28 cellular contexts compared by ENCODE assay signal in the genomic region with DNA sequence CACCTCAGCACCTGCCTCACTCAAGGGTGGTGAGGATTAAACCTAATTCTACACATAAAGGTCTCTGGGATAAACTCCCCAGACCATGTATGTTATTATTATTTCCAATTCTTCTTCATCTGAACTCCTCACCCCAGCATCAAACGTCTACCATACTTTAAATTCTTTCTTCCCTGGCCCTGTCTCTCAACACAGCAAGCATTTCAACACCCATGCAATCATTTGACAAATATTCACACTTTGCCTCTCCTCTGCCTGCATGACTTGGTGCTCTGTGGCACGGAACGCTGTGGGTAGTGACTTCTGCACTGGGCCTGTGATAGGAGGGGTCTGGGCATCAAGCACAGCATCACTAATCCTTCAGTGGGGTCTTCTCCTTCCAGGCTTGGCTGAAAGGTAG.
DNase-seq lines count a peak whose midpoint lies in the region; ATAC-seq and TF ChIP-seq lines count a peak whose summit lies in the region.
"Had no signal": no experiment of that assay in that cellular context is flagged by ENCODE, and none has a peak within 500 bp of the region (broad histone marks: within the 10 kb centered on the region; RNA-seq: fewer than 3 reads in every experiment).

No MANE protein-coding gene starts in this region.

- peak overlapping the region; percentile 38 for H3K27ac Mint-ChIP-seq in chondrocyte (ENCODE audit: unreplicated experiment)
- no peak overlapping the region for H3K27ac Mint-ChIP-seq in activated T-helper 2 cell treated with anti-CD3 and anti-CD28 coated beads, Interferon-gamma antibody, Interleukin-2, Interleukin-4, amounts not matched to agents 10 μg/mL and 5 μg/mL and 100 μg/mL, durations not matched to agents 14 hours and 24 hours and 36 hours
- H3K27ac Mint-ChIP-seq: activated naive CD8-positive, alpha-beta T cell; activated T-helper 17 cell treated with anti-CD3 and anti-CD28 coated beads, Interleukin-2, amount 50 U/mL, for 72 hours; brain; effector memory CD8-positive, alpha-beta T cell had no signal

- H2AFZ ChIP-seq in IMR-90 (replicated peaks; ENCODE audit: low read length, poor library complexity) = no peak overlapping the region

- peak overlapping the region; percentile 79 for H2BK120ac ChIP-seq in IMR-90 (ENCODE audit: low read depth, low read length)

- H3K27ac ChIP-seq in IMR-90 (ENCODE audit: insufficient read depth, low read length) = peak overlapping the region; percentile 41; the same call in 1 of the 2 replicates
- H3K27ac ChIP-seq: coronary artery, neutrophil, RWPE1, upper lobe of right lung, WERI-Rb-1 had no signal

- no peaks in the 10 kb centered on the region for H3K9me3 ChIP-seq in IMR-90 (ENCODE audit: control insufficient read depth, insufficient read depth, low read length)
- H3K9me3 ChIP-seq: neutrophil, SK-N-SH, upper lobe of right lung had no signal

- no peaks in the 10 kb centered on the region for H3K27me3 ChIP-seq in IMR-90 (ENCODE audit: control insufficient read depth, insufficient read depth, low read length)
- H3K27me3 ChIP-seq: neutrophil, upper lobe of right lung had no signal

- peak overlapping the region; percentile 45; the same call in 1 of the 2 replicates for H3K23ac ChIP-seq in IMR-90 (ENCODE audit: low read depth, low read length)

- TF ChIP-seq CTCF in AG04449 (IDR thresholded peaks at IDR 0.05; ENCODE audit: insufficient read depth, low read length, missing control alignments) = no peak
- TF ChIP-seq CTCF in IMR-90 (conservative IDR thresholded peaks at IDR 0.05; ENCODE audit: low read depth, low read length) = no peak
- no peak for TF ChIP-seq CTCF in chondrocyte (IDR thresholded peaks at IDR 0.05)

- ATAC-seq in IMR-90 (ENCODE audit: low read depth) (peak; percentile 38), HG02588 (IDR thresholded peaks at IDR 0.05; ENCODE audit: unreplicated experiment) (no peak)
- ATAC-seq: activated T-helper 17 cell treated with anti-CD3 and anti-CD28 coated beads, Interleukin-2, amount 50 U/mL, for 72 hours; effector memory CD8-positive, alpha-beta T cell; esophagus mucosa; GM12878; HepG2; upper lobe of right lung had no signal

- H3K4me3 Mint-ChIP-seq in chondrocyte (ENCODE audit: unreplicated experiment) = peak overlapping the region; percentile 0
- no peak overlapping the region for H3K4me3 Mint-ChIP-seq in activated T-helper 2 cell treated with anti-CD3 and anti-CD28 coated beads, Interferon-gamma antibody, Interleukin-2, Interleukin-4, amounts not matched to agents 10 μg/mL and 5 μg/mL and 100 μg/mL, durations not matched to agents 14 hours and 24 hours and 36 hours (ENCODE audit: low read depth)
- H3K4me3 Mint-ChIP-seq: activated naive CD8-positive, alpha-beta T cell; activated T-helper 17 cell treated with anti-CD3 and anti-CD28 coated beads, Interleukin-2, amount 50 U/mL, for 72 hours; brain; effector memory CD8-positive, alpha-beta T cell had no signal

- H3K4me3 ChIP-seq in AG04449 (ENCODE audit: low read depth, low read length) = no peak overlapping the region
- H3K4me3 ChIP-seq in IMR-90 (ENCODE audit: insufficient read depth, low read depth, low read length) = no peak overlapping the region
- H3K4me3 ChIP-seq: coronary artery, GM12878, upper lobe of right lung had no signal

- H2AK9ac ChIP-seq in IMR-90 (replicated peaks; ENCODE audit: low read depth, low read length, poor library complexity) = no peak overlapping the region

- CTCF ChIA-PET in AG04449 (lab: Yijun Ruan, JAX) = interaction anchor here (0.8 to 10.2 kb wide), 7 partner anchors 10 to 1171 kb away, joined by 3 to 110 read pairs (median 4); a partner anchor contains a TSS
- CTCF ChIA-PET in IMR-90 (lab: Yijun Ruan, JAX) = interaction anchor here (2.2 kb wide), 1 partner anchor 88 kb away, joined by 11 read pairs; no protein-coding TSS in a partner anchor

- no peaks in the 10 kb centered on the region for H3K36me3 Mint-ChIP-seq in chondrocyte (ENCODE audit: low read depth)
- no peaks in the 10 kb centered on the region for H3K36me3 Mint-ChIP-seq in activated T-helper 2 cell treated with anti-CD3 and anti-CD28 coated beads, Interferon-gamma antibody, Interleukin-2, Interleukin-4, amounts not matched to agents 10 μg/mL and 5 μg/mL and 100 μg/mL, durations not matched to agents 14 hours and 24 hours and 36 hours (ENCODE audit: low read depth)
- H3K36me3 Mint-ChIP-seq: activated naive CD8-positive, alpha-beta T cell; brain had no signal

- intact Hi-C loops in IMR-90 (cut with micrococcal nuclease) = loop anchor here (5.0 kb wide), 2 partner anchors 56 to 76 kb away; no protein-coding TSS in a partner anchor
- intact Hi-C loops in activated T-helper 2 cell treated with anti-CD3 and anti-CD28 coated beads, Interferon-gamma antibody, Interleukin-2, Interleukin-4, amounts not matched to agents 10 μg/mL and 5 μg/mL and 100 μg/mL, durations not matched to agents 14 hours and 24 hours and 36 hours (cut with micrococcal nuclease) = no loop called here

- H4K8ac ChIP-seq in IMR-90 (ENCODE audit: low read depth in 2 of 2, low read length in 2 of 2) = peak overlapping the region; percentile 12 to 56; a peak in 3 of 4 replicates

- 0 out of 2 replicates have a peak overlapping the region, but pooled peaks have one; percentile 17 for H3K4me2 ChIP-seq in IMR-90 (ENCODE audit: low read depth, low read length)
- H3K4me2 ChIP-seq: SK-N-SH had no signal

- H3K4me1 ChIP-seq in IMR-90 (ENCODE audit: control insufficient read depth, insufficient read depth, low read length) = peaks cover 27% of the 10 kb centered on the region
- H3K4me1 ChIP-seq: upper lobe of right lung had no signal

- no peaks in the 10 kb centered on the region for H3K79me1 ChIP-seq in IMR-90 (ENCODE audit: low read depth in 1 of 2, low read length in 2 of 2)

- peak overlapping the region; percentile 73 for H3K4ac ChIP-seq in IMR-90 (ENCODE audit: low read depth, low read length)

- DNase-seq in AG04449 (ENCODE audit: low read depth, low spot score) = peak; percentile 53
- DNase-seq in IMR-90 = peak; percentile 25
- DNase-seq in chondrocyte (ENCODE audit: low spot score) = no peak
- DNase-seq in kidney glomerular epithelial cell (lab: John Stamatoyannopoulos, UW) = peak; percentile 57
- no peak for DNase-seq in amniotic stem cell (lab: John Stamatoyannopoulos, UW)
- DNase-seq in HuH-7.5 (ENCODE audit: low spot score) = no peak
- DNase-seq in activated T-helper 2 cell treated with anti-CD3 and anti-CD28 coated beads, Interferon-gamma antibody, Interleukin-2, Interleukin-4, amounts not matched to agents 10 μg/mL and 5 μg/mL and 100 μg/mL, durations not matched to agents 14 hours and 24 hours and 36 hours (ENCODE audit: low spot score) = no peak
- DNase-seq: 8988T; activated CD4-positive, alpha-beta T cell treated with anti-CD3 and anti-CD28 coated beads, Interleukin-2, amount 50 U/mL, for 1 hour; effector memory CD8-positive, alpha-beta T cell; H7; mammary epithelial cell; NCI-H2029 treated with DMSO at 0.1 percent for 48 hours; NCI-H2227 treated with DMSO at 0.1 percent for 48 hours; SK-N-SH; substantia nigra; upper lobe of right lung; WERI-Rb-1 had no signal

- no peaks in the 10 kb centered on the region for H3K27me3 Mint-ChIP-seq in chondrocyte (ENCODE audit: low read depth)
- no peaks in the 10 kb centered on the region for H3K27me3 Mint-ChIP-seq in activated T-helper 2 cell treated with anti-CD3 and anti-CD28 coated beads, Interferon-gamma antibody, Interleukin-2, Interleukin-4, amounts not matched to agents 10 μg/mL and 5 μg/mL and 100 μg/mL, durations not matched to agents 14 hours and 24 hours and 36 hours (ENCODE audit: low read depth)

- peaks cover 16% of the 10 kb centered on the region for H3K9me1 ChIP-seq in IMR-90 (ENCODE audit: insufficient read depth, low read length)

- H3K4me1 Mint-ChIP-seq in chondrocyte (ENCODE audit: low read depth) = peaks cover 58% of the 10 kb centered on the region
- no peaks in the 10 kb centered on the region for H3K4me1 Mint-ChIP-seq in activated T-helper 2 cell treated with anti-CD3 and anti-CD28 coated beads, Interferon-gamma antibody, Interleukin-2, Interleukin-4, amounts not matched to agents 10 μg/mL and 5 μg/mL and 100 μg/mL, durations not matched to agents 14 hours and 24 hours and 36 hours (ENCODE audit: low read depth)
- H3K4me1 Mint-ChIP-seq: activated T-helper 17 cell treated with anti-CD3 and anti-CD28 coated beads, Interleukin-2, amount 50 U/mL, for 72 hours had no signal

- H4K5ac ChIP-seq in IMR-90 (ENCODE audit: low read depth, low read length) = peak overlapping the region; percentile 77; the same call in 1 of the 2 replicates

- H4K91ac ChIP-seq in IMR-90 (ENCODE audit: insufficient read depth, low read depth, low read length) = peak overlapping the region; percentile 78

- peak overlapping the region; percentile 35 for H3K14ac ChIP-seq in IMR-90 (replicated peaks; ENCODE audit: low read depth, low read length)

- in situ Hi-C loops in IMR-90 (cut with MboI; ENCODE audit: low sequenced_read_pairs) = loop anchor here (5.0 kb wide), 1 partner anchor 91 kb away; no protein-coding TSS in a partner anchor

- H2BK20ac ChIP-seq in IMR-90 (ENCODE audit: low read depth, low read length) = peak overlapping the region; percentile 87

- peak overlapping the region; percentile 65 for H2BK5ac ChIP-seq in IMR-90 (ENCODE audit: low read depth, low read length, poor library complexity, severe bottlenecking)

- no TSS peak for BruUV-seq in IMR-90 (replicated peaks; lab: Mats Ljungman, UMichigan)

- H3K56ac ChIP-seq in IMR-90 (ENCODE audit: extremely low read depth, insufficient read depth, low read length) = no peak overlapping the region; the same call in 1 of the 2 replicates

- peak overlapping the region; percentile 85 for H2AK5ac ChIP-seq in IMR-90 (ENCODE audit: low read depth, low read length)

- no peak for TF ChIP-seq RAD21 in IMR-90 (IDR thresholded peaks at IDR 0.05; ENCODE audit: low read length)

- POLR2A ChIA-PET in AG04449 (lab: Yijun Ruan, JAX) (no interaction called here), IMR-90 (lab: Charles Lee; ENCODE audit: unreplicated experiment) (no interaction called here)

- no peak overlapping the region for H3K9ac ChIP-seq in IMR-90 (ENCODE audit: low read depth, low read length)
- H3K9ac ChIP-seq: SK-N-SH had no signal

- no peaks in the 10 kb centered on the region for H4K20me1 ChIP-seq in IMR-90 (ENCODE audit: insufficient read depth, low read length)

- WGBS in IMR-90 (ENCODE audit: extremely low coverage in 2 of 2, insufficient read length in 1 of 2), 2 experiments = 71% methylated on average over 1 of the region's 3 CpGs; no CpG with 5 or more reads in 1 of the 2 experiments

- H2BK15ac ChIP-seq in IMR-90 (ENCODE audit: low read depth, low read length) = peak overlapping the region; percentile 66; the same call in 2 of the 3 replicates

- dilution Hi-C loops in IMR-90 (cut with HindIII; ENCODE audit: low sequenced_read_pairs, unreplicated experiment) = no loop called here

- TF ChIP-seq POLR2A in IMR-90 (IDR thresholded peaks at IDR 0.05; ENCODE audit: low read depth, low read length) = no peak

- no peaks in the 10 kb centered on the region for H3K9me3 Mint-ChIP-seq in chondrocyte (ENCODE audit: low read depth)
- no peaks in the 10 kb centered on the region for H3K9me3 Mint-ChIP-seq in activated T-helper 2 cell treated with anti-CD3 and anti-CD28 coated beads, Interferon-gamma antibody, Interleukin-2, Interleukin-4, amounts not matched to agents 10 μg/mL and 5 μg/mL and 100 μg/mL, durations not matched to agents 14 hours and 24 hours and 36 hours
- H3K9me3 Mint-ChIP-seq: activated T-helper 17 cell treated with anti-CD3 and anti-CD28 coated beads, Interleukin-2, amount 50 U/mL, for 72 hours had no signal

- H3K36me3 ChIP-seq in IMR-90 (ENCODE audit: control insufficient read depth, insufficient read depth, low read length) = no peaks in the 10 kb centered on the region
- H3K36me3 ChIP-seq: neutrophil, upper lobe of right lung, WERI-Rb-1 had no signal

- peak overlapping the region; percentile 82 for H3K18ac ChIP-seq in IMR-90 (ENCODE audit: low read depth, low read length)

Comparison
In these comparisons a context has a peak if more than half of its experiments do, and no peak if none do; other contexts are left out.
1. DNase-seq: peak in AG04449 (single experiment), IMR-90 (single experiment) and kidney glomerular epithelial cell (single experiment); none in chondrocyte (single experiment), amniotic stem cell (single experiment), HuH-7.5 (single experiment) and activated T-helper 2 cell treated with anti-CD3 and anti-CD28 coated beads, Interferon-gamma antibody, Interleukin-2, Interleukin-4, amounts not matched to agents 10 μg/mL and 5 μg/mL and 100 μg/mL, durations not matched to agents 14 hours and 24 hours and 36 hours (single experiment).